ENCODE assay signal across 12 cellular contexts in genomic region chr2:201440182-201440581, GRCh38. TPM values are rescaled to one million over a fixed set of nuclear protein-coding genes. Genes with fewer than 3 reads are reported as not detected.
DNase-seq lines count a peak whose midpoint lies in the region; ATAC-seq, FAIRE-seq and TF ChIP-seq lines count a peak whose summit lies in the region.
"Had no signal": no experiment of that assay in that cellular context is flagged by ENCODE, and none has a peak within 500 bp of the region (broad histone marks: within the 10 kb centered on the region; RNA-seq: fewer than 3 reads in every experiment).

No MANE protein-coding gene starts in this region.

- TF ChIP-seq POLR2A in breast epithelium (IDR thresholded peaks at IDR 0.05) = no peak
- TF ChIP-seq POLR2A in HepG2 (IDR thresholded peaks at IDR 0.05; ENCODE audit: insufficient read depth in 1 of 2, low read depth in 2 of 2, low read length in 2 of 2) = no peak
- no peak for TF ChIP-seq POLR2A in spleen (IDR thresholded peaks at IDR 0.05)

- H2AFZ ChIP-seq in HepG2 (ENCODE audit: low read length) = no peak overlapping the region

- TF ChIP-seq EP300 in HepG2 (IDR thresholded peaks at IDR 0.05; ENCODE audit: low read depth in 2 of 2, low read length in 2 of 2) = 0 out of 4 replicates have a peak, but pooled peaks of 1 of the 2 experiments have one; percentile 7
- no peak for TF ChIP-seq EP300 in HepG2 (CRISPR knock-in tag; IDR thresholded peaks at IDR 0.05; ENCODE audit: borderline replicate concordance)

- intact Hi-C loops in Calu3 (cut with micrococcal nuclease; ENCODE audit: unreplicated experiment) = no loop called here
- intact Hi-C loops in breast epithelium (cut with DNase I; ENCODE audit: low total_unique reads) = no loop called here
- intact Hi-C loops in HepG2 (cut with micrococcal nuclease; ENCODE audit: unreplicated experiment) = no loop called here
- intact Hi-C loops in spleen (cut with DNase I; ENCODE audit: low total_unique reads) = no loop called here

- peak overlapping the region; percentile 13 to 25 for H3K27ac ChIP-seq in breast epithelium
- peak overlapping the region; percentile 14 for H3K27ac ChIP-seq in HepG2 (ENCODE audit: extremely low read length, insufficient read depth, low read length)
- H3K27ac ChIP-seq in spleen = no peak overlapping the region
- H3K27ac ChIP-seq: BLaER1 treated with 17β-estradiol and CSF1 and Interleukin-3, amounts not matched to agents 10 nM and 100 nM had no signal

- no peaks in the 10 kb centered on the region for H3K27me3 ChIP-seq in breast epithelium
- H3K27me3 ChIP-seq in HepG2 (ENCODE audit: control insufficient read depth in 1 of 2, insufficient read depth in 2 of 2, low read length in 2 of 2) = no peaks in the 10 kb centered on the region
- H3K27me3 ChIP-seq in spleen (replicated peaks in 1 of 7) = no peaks in the 10 kb centered on the region
- H3K27me3 ChIP-seq: BLaER1 treated with 17β-estradiol and CSF1 and Interleukin-3, amounts not matched to agents 10 nM and 100 nM had no signal

- in situ Hi-C loops in HepG2 (cut with HindIII; ENCODE audit: extremely low pct_ligation_motif_present, low pct_unique_long_range_greater_than_20kb) = no loop called here

- H3K4me3 ChIP-seq in breast epithelium (no peak overlapping the region), HepG2 (replicated peaks in 1 of 3; ENCODE audit: insufficient read depth in 1 of 3, low read depth in 2 of 3, low read length in 3 of 3) (no peak overlapping the region), spleen (no peak overlapping the region)
- H3K4me3 ChIP-seq: BLaER1 treated with 17β-estradiol and CSF1 and Interleukin-3, amounts not matched to agents 10 nM and 100 nM; GM12878 had no signal

- no peaks in the 10 kb centered on the region for H3K27me3 Mint-ChIP-seq in Calu3 (ENCODE audit: unreplicated experiment)
- H3K27me3 Mint-ChIP-seq: activated CD8-positive, alpha-beta memory T cell treated with anti-CD3 and anti-CD28 coated beads, Interleukin-2, amount 10 ng/mL, durations not matched to agents 7 days and 5 days had no signal

- peaks cover 8% of the 10 kb centered on the region for H3K79me2 ChIP-seq in HepG2 (ENCODE audit: insufficient read depth, low read length)

- no peaks in the 10 kb centered on the region for H3K9me3 Mint-ChIP-seq in Calu3 (ENCODE audit: low read depth, unreplicated experiment)

- H3K4me3 Mint-ChIP-seq in Calu3 (ENCODE audit: low read depth, unreplicated experiment) = peak overlapping the region; percentile 38
- H3K4me3 Mint-ChIP-seq: activated CD8-positive, alpha-beta memory T cell treated with anti-CD3 and anti-CD28 coated beads, Interleukin-2, amount 10 ng/mL, durations not matched to agents 7 days and 5 days had no signal

- peaks cover 4% of the 10 kb centered on the region for H3K36me3 Mint-ChIP-seq in Calu3 (ENCODE audit: insufficient read depth, unreplicated experiment)

- 13% methylated on average over 1 of the region's 1 CpG for WGBS in HepG2 (ENCODE audit: low lambda C conversion rate)
- 56 to 71% (median 65%) methylated on average over 1 of the region's 1 CpG for WGBS in spleen, 5 donors

- DNase-seq in Calu3 (peak; percentile 49), NCI-H2081 (lab: John Stamatoyannopoulos, UW) (peak; percentile 18 to 68), breast epithelium (ENCODE audit: low spot score in 2 of 2) (peak in 1 of 2 donors; percentile 66), HepG2 (ENCODE audit: low spot score) (peak; percentile 77), SK-N-DZ (ENCODE audit: low spot score) (no peak), spleen (no peak)
- DNase-seq: activated CD8-positive, alpha-beta memory T cell treated with anti-CD3 and anti-CD28 coated beads, Interleukin-2, amount 10 ng/mL, durations not matched to agents 7 days and 5 days; NCI-H1930 had no signal

- H3K27ac Mint-ChIP-seq in Calu3 (ENCODE audit: unreplicated experiment) = peak overlapping the region; percentile 70
- H3K27ac Mint-ChIP-seq: activated CD8-positive, alpha-beta memory T cell treated with anti-CD3 and anti-CD28 coated beads, Interleukin-2, amount 10 ng/mL, durations not matched to agents 7 days and 5 days had no signal

- CTCF ChIA-PET in Calu3 (lab: Charles Lee) = interaction anchor here (0.6 to 2.5 kb wide), 2 partner anchors 9 to 11 kb away, joined by 3 to 13 read pairs; partner anchors contain the start of genes STRADB and TRAK2
- CTCF ChIA-PET in HepG2 (lab: Yijun Ruan, JAX; ENCODE audit: low intra/inter-chr PET ratio, low total read pairs) = no interaction called here

- H3K4me2 ChIP-seq in HepG2 (ENCODE audit: low read depth, low read length) = no peak overlapping the region

- FAIRE-seq in HepG2 (lab: Jason Lieb, UNC) = peak; percentile 58
- FAIRE-seq: GM12878 had no signal

- TF ChIP-seq RAD21 in HepG2 (CRISPR knock-in tag; IDR thresholded peaks at IDR 0.05) = no peak

- H3K9me3 ChIP-seq in breast epithelium = no peaks in the 10 kb centered on the region
- H3K9me3 ChIP-seq in HepG2 (ENCODE audit: low read length) = no peaks in the 10 kb centered on the region
- H3K9me3 ChIP-seq in spleen = no peaks in the 10 kb centered on the region
- H3K9me3 ChIP-seq: BLaER1 treated with 17β-estradiol and CSF1 and Interleukin-3, amounts not matched to agents 10 nM and 100 nM had no signal

- TF ChIP-seq CTCF in Calu3 (IDR thresholded peaks at IDR 0.05; ENCODE audit: unreplicated experiment) = no peak
- no peak for TF ChIP-seq CTCF in breast epithelium (IDR thresholded peaks at IDR 0.05)
- no peak for TF ChIP-seq CTCF in HepG2 (CRISPR knock-in tag; IDR thresholded peaks at IDR 0.05)
- no peak for TF ChIP-seq CTCF in spleen (IDR thresholded peaks at IDR 0.05 in 8 of 11, conservative IDR thresholded peaks at IDR 0.05 in 3 of 11)

- H3K4me1 ChIP-seq in breast epithelium (peaks cover 0 to 4% of the 10 kb centered on the region in 2 donors), HepG2 (ENCODE audit: insufficient read depth, low read length) (peaks cover 29% of the 10 kb centered on the region), spleen (peaks cover 3 to 42% (median 14%) of the 10 kb centered on the region in 6 donors)

- no peaks in the 10 kb centered on the region for H4K20me1 ChIP-seq in HepG2 (ENCODE audit: insufficient read depth, low read length)

- BruUV-seq in Calu3 (replicated peaks; lab: Mats Ljungman, UMichigan) (no TSS peak), HepG2 (replicated peaks; lab: Mats Ljungman, UMichigan) (no TSS peak)

- POLR2A ChIA-PET in HepG2 (lab: Yijun Ruan, JAX) = interaction anchor here (1.8 kb wide), 1 partner anchor 11 kb away, joined by 12 read pairs; the partner anchor contains the start of genes STRADB and TRAK2

- ATAC-seq in HepG2 (peak; percentile 94), GM21529 (IDR thresholded peaks at IDR 0.05; ENCODE audit: unreplicated experiment) (no peak), GM21381 (IDR thresholded peaks at IDR 0.05; ENCODE audit: unreplicated experiment) (no peak)
- ATAC-seq: activated CD8-positive, alpha-beta memory T cell treated with anti-CD3 and anti-CD28 coated beads, Interleukin-2, amount 10 ng/mL, durations not matched to agents 7 days and 5 days; GM12878 had no signal

- no peaks in the 10 kb centered on the region for H3K36me3 ChIP-seq in breast epithelium
- no peaks in the 10 kb centered on the region for H3K36me3 ChIP-seq in HepG2 (replicated peaks in 1 of 2; ENCODE audit: control insufficient read depth in 1 of 2, insufficient read depth in 2 of 2, low read length in 2 of 2)
- H3K36me3 ChIP-seq in spleen = no peaks in the 10 kb centered on the region

- no peak overlapping the region for H3K9ac ChIP-seq in HepG2 (ENCODE audit: insufficient read depth, low read depth, low read length)
- H3K9ac ChIP-seq: BLaER1 treated with 17β-estradiol and CSF1 and Interleukin-3, amounts not matched to agents 10 nM and 100 nM had no signal

- peaks cover 11% of the 10 kb centered on the region for H3K4me1 Mint-ChIP-seq in Calu3 (ENCODE audit: low read depth, unreplicated experiment)

RNA-seq across cellular contexts. Expression of gene TRAK2, which starts 11.1 kb away (rescaled TPM):
- total RNA-seq in Calu3 (2022) = 24.4 TPM in 2 replicates
- total RNA-seq in breast epithelium = 10 to 100 TPM; 35.4 to 62.2 (median 50.1) TPM
- total RNA-seq in HepG2 (2016; rRNA removed; fragmentation: Illumina TruSeq; extraction: Trizol) = 21.0 and 32.4 TPM in 2 replicates
- total RNA-seq in HepG2 (2016; cell fraction: cytosol; rRNA removed; fragmentation: Illumina TruSeq; extraction: Trizol; ENCODE audit: low read depth) = 7.5 and 7.9 TPM in 2 replicates
- 19.5 and 29.4 TPM in 2 replicates for total RNA-seq in HepG2 (2016; cell fraction: insoluble cytoplasmic fraction; rRNA removed; fragmentation: Illumina TruSeq; extraction: Trizol)
- total RNA-seq in HepG2 (2016; cell fraction: membrane; rRNA removed; fragmentation: Illumina TruSeq; extraction: Trizol) = 30.0 and 33.2 TPM in 2 replicates
- total RNA-seq in HepG2 (2016; cell fraction: nucleus; rRNA removed; fragmentation: Illumina TruSeq; extraction: Trizol) = 26.8 and 28.3 TPM in 2 replicates
- 7.7 and 8.9 TPM in 2 replicates for polyA plus RNA-seq in HepG2 (2011; rRNA removed)
- 4.1 and 6.4 TPM in 2 replicates for polyA plus RNA-seq in HepG2 (2011; cell fraction: cytosol; rRNA removed)
- polyA plus RNA-seq in HepG2 (2011; cell fraction: nucleus; rRNA removed) = 9.3 and 10.7 TPM in 2 replicates
- 7.2 and 8.6 TPM in 2 replicates for polyA plus RNA-seq in HepG2 (2012)
- 3.4 and 4.8 TPM in 2 replicates for polyA plus RNA-seq in HepG2 (2016; cell fraction: cytosol; fragmentation: Illumina TruSeq; extraction: Trizol; ENCODE audit: low read depth)
- 15.6 and 16.6 TPM in 2 replicates for polyA plus RNA-seq in HepG2 (2016; cell fraction: insoluble cytoplasmic fraction; fragmentation: Illumina TruSeq; extraction: Trizol; ENCODE audit: low read depth)
- polyA plus RNA-seq in HepG2 (2016; cell fraction: membrane; fragmentation: Illumina TruSeq; extraction: Trizol; ENCODE audit: low read depth) = 11.2 and 11.7 TPM in 2 replicates
- polyA plus RNA-seq in HepG2 (2016; cell fraction: nucleus; fragmentation: Illumina TruSeq; extraction: Trizol; ENCODE audit: insufficient read depth, low read depth) = 16.4 and 17.3 TPM in 2 replicates
- polyA minus RNA-seq in HepG2 (2011; rRNA and poly(A)+ RNA removed; ENCODE audit: low replicate concordance) = 11.7 and 20.5 TPM in 2 replicates
- polyA minus RNA-seq in HepG2 (2011; cell fraction: cytosol; rRNA and poly(A)+ RNA removed) = 8.0 and 9.8 TPM in 2 replicates
- 45.7 and 50.8 TPM in 2 replicates for polyA minus RNA-seq in HepG2 (2011; cell fraction: nucleus; rRNA and poly(A)+ RNA removed)
- 8.1 and 10.7 TPM in 2 replicates for polyA plus RNA-seq in SK-N-DZ (2014; cell fraction: cytosol; rRNA removed)
- 8.8 and 10.2 TPM in 2 replicates for polyA plus RNA-seq in SK-N-DZ (2014; cell fraction: nucleus; rRNA removed)
- 10 to 100 TPM; 36.0 to 63.0 (median 44.5) TPM for total RNA-seq in spleen
- 10 to 100 TPM in 1 of 3 donors, 1 to 10 TPM in 2; 7.1 to 11.8 (median 9.6) TPM for polyA plus RNA-seq in spleen

RNA-seq across cellular contexts. Expression of gene STRADB, which starts 11.4 kb away (rescaled TPM):
- total RNA-seq in Calu3 (2022) = 19.0 and 19.8 TPM in 2 replicates
- 10 to 100 TPM; 20.3 to 30.0 (median 27.7) TPM for total RNA-seq in breast epithelium
- 66.6 and 73.8 TPM in 2 replicates for total RNA-seq in HepG2 (2016; rRNA removed; fragmentation: Illumina TruSeq; extraction: Trizol)
- total RNA-seq in HepG2 (2016; cell fraction: cytosol; rRNA removed; fragmentation: Illumina TruSeq; extraction: Trizol; ENCODE audit: low read depth) = 155 and 168 TPM in 2 replicates
- 65.4 and 69.5 TPM in 2 replicates for total RNA-seq in HepG2 (2016; cell fraction: insoluble cytoplasmic fraction; rRNA removed; fragmentation: Illumina TruSeq; extraction: Trizol)
- total RNA-seq in HepG2 (2016; cell fraction: membrane; rRNA removed; fragmentation: Illumina TruSeq; extraction: Trizol) = 248 and 275 TPM in 2 replicates
- 48.5 and 52.0 TPM in 2 replicates for total RNA-seq in HepG2 (2016; cell fraction: nucleus; rRNA removed; fragmentation: Illumina TruSeq; extraction: Trizol)
- 28.6 and 34.1 TPM in 2 replicates for polyA plus RNA-seq in HepG2 (2011; rRNA removed)
- 14.8 and 23.2 TPM in 2 replicates for polyA plus RNA-seq in HepG2 (2011; cell fraction: cytosol; rRNA removed)
- polyA plus RNA-seq in HepG2 (2011; cell fraction: nucleus; rRNA removed) = 14.3 and 19.5 TPM in 2 replicates
- polyA plus RNA-seq in HepG2 (2012) = 28.1 and 39.7 TPM in 2 replicates
- 187 and 197 TPM in 2 replicates for polyA plus RNA-seq in HepG2 (2016; cell fraction: cytosol; fragmentation: Illumina TruSeq; extraction: Trizol; ENCODE audit: low read depth)
- 78.3 and 87.0 TPM in 2 replicates for polyA plus RNA-seq in HepG2 (2016; cell fraction: insoluble cytoplasmic fraction; fragmentation: Illumina TruSeq; extraction: Trizol; ENCODE audit: low read depth)
- polyA plus RNA-seq in HepG2 (2016; cell fraction: membrane; fragmentation: Illumina TruSeq; extraction: Trizol; ENCODE audit: low read depth) = 257 and 275 TPM in 2 replicates
- polyA plus RNA-seq in HepG2 (2016; cell fraction: nucleus; fragmentation: Illumina TruSeq; extraction: Trizol; ENCODE audit: insufficient read depth, low read depth) = 78.8 and 84.3 TPM in 2 replicates
- polyA minus RNA-seq in HepG2 (2011; rRNA and poly(A)+ RNA removed; ENCODE audit: low replicate concordance) = 6.0 and 24.6 TPM in 2 replicates
- polyA minus RNA-seq in HepG2 (2011; cell fraction: cytosol; rRNA and poly(A)+ RNA removed) = 13.8 and 19.3 TPM in 2 replicates
- polyA minus RNA-seq in HepG2 (2011; cell fraction: nucleus; rRNA and poly(A)+ RNA removed) = 24.5 and 27.1 TPM in 2 replicates
- 54.1 and 86.4 TPM in 2 replicates for polyA plus RNA-seq in SK-N-DZ (2014; cell fraction: cytosol; rRNA removed)
- polyA plus RNA-seq in SK-N-DZ (2014; cell fraction: nucleus; rRNA removed) = 43.1 and 61.7 TPM in 2 replicates
- total RNA-seq in spleen = 10 to 100 TPM; 13.4 to 45.3 (median 26.6) TPM
- 10 to 100 TPM; 14.3 to 21.0 (median 19.6) TPM for polyA plus RNA-seq in spleen

Comparison
In these comparisons a context has a peak if more than half of its experiments do, and no peak if none do; other contexts are left out.
1. DNase-seq: peak in Calu3 (single experiment), NCI-H2081 (2 of 2) and HepG2 (single experiment); none in SK-N-DZ (single experiment) and spleen (single experiment).
2. H3K27ac ChIP-seq: peak in breast epithelium (2 of 2) and HepG2 (single experiment); none in spleen (0 of 8).